ENCODE assay signal across 11 cellular contexts in genomic region chr17:73068322-73069153, GRCh38. TPM values are rescaled to one million over a fixed set of nuclear protein-coding genes. Genes with fewer than 3 reads are reported as not detected.
A peak's percentile ranks its signal among the peaks of the same experiment; 100 is the strongest.
DNase-seq lines count a peak whose midpoint lies in the region; ATAC-seq and TF ChIP-seq lines count a peak whose summit lies in the region.
"Had no signal": no experiment of that assay in that cellular context is flagged by ENCODE, and none has a peak within 500 bp of the region (broad histone marks: within the 10 kb centered on the region; RNA-seq: fewer than 3 reads in every experiment).

No MANE protein-coding gene starts in this region.

- DNase-seq in NCI-H2227 (lab: John Stamatoyannopoulos, UW; ENCODE audit: unreplicated experiment), result peak; percentile 5
- no peak for DNase-seq in NCI-H2227 treated with DMSO at 0.1 percent for 48 hours (lab: John Stamatoyannopoulos, UW)
- peak; percentile 60 for DNase-seq in amniotic epithelial cell (ENCODE audit: low read depth)
- DNase-seq in right atrium auricular region (ENCODE audit: low spot score), result no peak
- no peak for DNase-seq in type B pancreatic cell (ENCODE audit: extremely low spot score, unreplicated experiment)
- DNase-seq in GM03348 (ENCODE audit: low spot score), result no peak
- no peak for DNase-seq in inferior parietal cortex (ENCODE audit: extremely low spot score)
- DNase-seq: colonic mucosa; NK-92 treated with Interleukin-12 subunit alpha and Interleukin-12 subunit beta, amount 100 ng/mL, for 24 hours had no signal

- TF ChIP-seq CTCF in right atrium auricular region (IDR thresholded peaks at IDR 0.05), result no peak
- TF ChIP-seq CTCF in type B pancreatic cell (conservative IDR thresholded peaks at IDR 0.05), result no peak

- H3K27me3 ChIP-seq in right atrium auricular region, result no peaks in the 10 kb centered on the region
- H3K27me3 ChIP-seq: colonic mucosa had no signal

- peak overlapping the region; percentile 30 to 46 for H3K27ac ChIP-seq in right atrium auricular region
- H3K27ac ChIP-seq: C4-2B, colonic mucosa had no signal

- peaks cover 10% of the 10 kb centered on the region for H3K36me3 Mint-ChIP-seq in type B pancreatic cell

- peaks cover 35% of the 10 kb centered on the region for H3K4me1 Mint-ChIP-seq in type B pancreatic cell (ENCODE audit: unreplicated experiment)

- ATAC-seq in GM18867 (IDR thresholded peaks at IDR 0.05; ENCODE audit: unreplicated experiment), result no peak

- H3K4me1 ChIP-seq in right atrium auricular region, result peaks cover 0 to 32% of the 10 kb centered on the region in 2 donors
- H3K4me1 ChIP-seq: colonic mucosa had no signal

- H3K27ac Mint-ChIP-seq in type B pancreatic cell, result peak overlapping the region; percentile 65

- H3K27me3 Mint-ChIP-seq in type B pancreatic cell, result no peaks in the 10 kb centered on the region

- H3K4me3 ChIP-seq in right atrium auricular region, result no peak overlapping the region
- H3K4me3 ChIP-seq: colonic mucosa had no signal

- no peaks in the 10 kb centered on the region for H3K36me3 ChIP-seq in right atrium auricular region
- H3K36me3 ChIP-seq: colonic mucosa had no signal

- no peak overlapping the region for H3K4me3 Mint-ChIP-seq in type B pancreatic cell

- H3K9me3 ChIP-seq in right atrium auricular region, result no peaks in the 10 kb centered on the region
- H3K9me3 ChIP-seq: colonic mucosa had no signal

- H3K9me3 Mint-ChIP-seq in type B pancreatic cell, result peaks cover 13% of the 10 kb centered on the region

RNA-seq across cellular contexts. Expression of gene SLC39A11, which starts 23.9 kb away (rescaled TPM):
- 10 to 100 TPM in 1 of 2 donors, 1 to 10 TPM in 1; 7.4 to 15.5 TPM for total RNA-seq in right atrium auricular region
- total RNA-seq in type B pancreatic cell (ENCODE audit: low replicate concordance), result 23.2 and 39.9 TPM in 2 replicates

Comparison
In these comparisons a context has a peak if more than half of its experiments do, and no peak if none do; other contexts are left out.
1. DNase-seq: peak in NCI-H2227 (single experiment) and amniotic epithelial cell (single experiment); none in NCI-H2227 treated with DMSO at 0.1 percent for 48 hours (single experiment), right atrium auricular region (single experiment), type B pancreatic cell (single experiment), GM03348 (single experiment) and inferior parietal cortex (single experiment).